19 cellular contexts compared by ENCODE assay signal in the genomic region with DNA sequence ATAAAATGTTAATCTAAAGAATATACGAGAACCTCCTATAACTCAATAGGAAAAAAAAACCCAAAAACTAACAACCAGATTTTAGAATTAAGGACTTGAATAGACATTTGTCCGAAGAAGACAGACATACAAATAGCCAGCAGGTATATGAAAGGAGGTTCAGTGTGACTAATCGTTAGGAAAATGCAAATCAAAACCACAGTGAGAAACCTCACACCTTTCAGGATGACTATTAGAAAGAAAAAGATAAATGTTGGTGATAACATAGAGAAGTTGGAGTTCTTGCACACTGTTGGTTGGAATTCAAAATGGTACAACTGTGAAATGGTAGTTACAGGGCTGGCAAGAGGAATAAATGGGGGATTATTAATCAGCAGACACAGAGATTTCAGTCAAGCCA.
DNase-seq lines count a peak whose midpoint lies in the region; ATAC-seq and TF ChIP-seq lines count a peak whose summit lies in the region.
"Had no signal": no experiment of that assay in that cellular context is flagged by ENCODE, and none has a peak within 500 bp of the region (broad histone marks: within the 10 kb centered on the region; RNA-seq: fewer than 3 reads in every experiment).

No MANE protein-coding gene starts in this region.

- H4K20me1 ChIP-seq in KMS-11 (ENCODE audit: insufficient read depth), result no peaks in the 10 kb centered on the region

- no peak overlapping the region for H2AFZ ChIP-seq in KMS-11 (ENCODE audit: low read depth)

- no peak overlapping the region for H3K27ac ChIP-seq in KMS-11

- peaks cover 12% of the 10 kb centered on the region for H3K4me1 ChIP-seq in KMS-11 (ENCODE audit: low read depth, poor library complexity, severe bottlenecking)
- no peaks in the 10 kb centered on the region for H3K4me1 ChIP-seq in BE2C

- H3K9ac ChIP-seq in KMS-11, result no peak overlapping the region
- H3K9ac ChIP-seq: SK-N-SH had no signal

- H3K27me3 ChIP-seq in KMS-11 (ENCODE audit: insufficient read depth, low read depth), result no peaks in the 10 kb centered on the region
- no peaks in the 10 kb centered on the region for H3K27me3 ChIP-seq in BE2C

- H3K36me3 ChIP-seq in KMS-11 (ENCODE audit: insufficient read depth) (no peaks in the 10 kb centered on the region), BE2C (no peaks in the 10 kb centered on the region)

- 0 out of 2 replicates have a peak overlapping the region, but pooled peaks have one; percentile 13 for H3K4me2 ChIP-seq in KMS-11
- H3K4me2 ChIP-seq: SK-N-SH had no signal

- no peaks in the 10 kb centered on the region for H3K9me3 ChIP-seq in BE2C

- ATAC-seq in GM18508 (IDR thresholded peaks at IDR 0.05; ENCODE audit: insufficient read depth, unreplicated experiment) (peak; percentile 53), GM18870 (IDR thresholded peaks at IDR 0.05; ENCODE audit: unreplicated experiment) (peak; percentile 74), HG02884 (IDR thresholded peaks at IDR 0.05; ENCODE audit: unreplicated experiment) (peak; percentile 82), GM19455 (IDR thresholded peaks at IDR 0.05; ENCODE audit: unreplicated experiment) (no peak), GM18520 (IDR thresholded peaks at IDR 0.05; ENCODE audit: unreplicated experiment) (no peak)

- TF ChIP-seq CTCF in KMS-11 (conservative IDR thresholded peaks at IDR 0.05; ENCODE audit: low read depth, low read length) (no peak), BE2C (IDR thresholded peaks at IDR 0.05; ENCODE audit: low read depth, low read length) (no peak)

- H3K4me3 ChIP-seq in KMS-11 (IDR thresholded peaks at IDR 0.05; ENCODE audit: insufficient read depth, low read depth, low read length) (no peak overlapping the region), BE2C (ENCODE audit: low read depth, low read length) (no peak overlapping the region)

- DNase-seq in BE2C, result no peak
- DNase-seq: AML-193; CD4-positive, alpha-beta memory T cell; DMS79 treated with DMSO at 0.1 percent for 48 hours; GDM1; MM.1S; NCI-H1105 treated with DMSO at 0.1 percent for 48 hours; NCI-H1930; NCI-H2171; NCI-H774; Right ventricle myocardium superior; SK-N-SH; T-helper 1 cell had no signal

- no peaks in the 10 kb centered on the region for H3K79me2 ChIP-seq in KMS-11 (ENCODE audit: insufficient read depth, low read depth)

Comparison
In these comparisons a context has a peak if more than half of its experiments do, and no peak if none do; other contexts are left out.
1. ATAC-seq: peak in GM18508 (single experiment), GM18870 (single experiment) and HG02884 (single experiment); none in GM19455 (single experiment) and GM18520 (single experiment).